Comparison of ENCODE assay signal across 8 cellular contexts in the genomic region with DNA sequence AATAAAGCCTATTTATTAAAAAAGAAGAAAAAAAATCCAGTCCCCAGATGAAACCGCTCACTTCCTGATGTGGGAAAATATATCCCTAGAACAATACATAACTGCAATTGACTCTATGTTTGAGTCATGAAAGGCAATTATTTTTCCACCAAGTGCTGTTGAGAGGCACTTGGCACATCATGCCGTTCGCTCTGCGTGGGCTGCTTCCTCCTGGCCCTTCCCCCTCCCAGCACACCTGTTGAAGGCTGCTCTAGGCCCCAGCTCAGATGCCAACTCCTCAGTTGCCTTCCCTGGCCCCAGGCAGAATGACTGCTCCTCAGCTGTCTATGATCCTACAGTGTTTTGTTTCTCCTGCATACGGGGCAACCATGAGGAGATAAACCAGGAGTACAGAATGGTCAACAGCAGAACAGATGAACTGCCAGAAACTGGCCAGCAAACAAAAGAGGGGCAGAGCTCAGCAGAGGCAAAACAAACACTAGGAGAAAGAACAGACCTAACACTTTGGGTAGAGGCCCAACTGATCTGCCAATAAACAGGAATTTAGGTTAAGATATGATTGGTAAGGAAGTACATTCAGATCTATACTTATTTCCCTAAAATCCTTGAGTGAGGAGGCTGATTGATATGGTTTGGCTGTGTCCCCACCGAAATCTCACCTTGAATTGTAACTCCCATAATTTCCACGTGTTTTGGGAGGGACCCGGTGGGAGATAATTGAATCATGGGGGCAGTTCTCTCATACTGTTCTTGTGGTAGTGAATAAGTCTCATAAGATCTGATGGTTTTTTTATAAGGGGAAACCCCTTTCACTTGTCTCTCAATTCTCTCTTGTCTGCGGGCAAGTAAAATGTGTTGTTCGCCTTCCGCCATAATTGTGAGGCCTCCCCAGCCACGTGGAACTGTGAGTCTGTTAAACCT. TPM values are rescaled to one million over a fixed set of nuclear protein-coding genes. Genes with fewer than 3 reads are reported as not detected.
DNase-seq lines count a peak whose midpoint lies in the region; ATAC-seq, FAIRE-seq and TF ChIP-seq lines count a peak whose summit lies in the region.

No MANE protein-coding gene starts in this region.

- H3K4me1 ChIP-seq in kidney (ENCODE audit: control insufficient read depth in 1 of 2, insufficient read depth in 1 of 2, low read depth in 1 of 2, low read length in 2 of 2): no peaks in the 10 kb centered on the region

- no peaks in the 10 kb centered on the region for H3K36me3 ChIP-seq in kidney (ENCODE audit: control insufficient read depth in 1 of 2, insufficient read depth in 2 of 2, low read length in 2 of 2)

- no peak overlapping the region for H3K9ac ChIP-seq in kidney (ENCODE audit: low read length in 2 of 2)

- FAIRE-seq in kidney (lab: Jason Lieb, UNC): no peak
- FAIRE-seq in D721Med (lab: Jason Lieb, UNC): no peak

- no peak overlapping the region for H3K4me3 ChIP-seq in kidney (ENCODE audit: low read length in 2 of 2)

- H3K27ac ChIP-seq in kidney (ENCODE audit: low read depth in 2 of 2, low read length in 2 of 2): no peak overlapping the region

- no peaks in the 10 kb centered on the region for H3K9me3 ChIP-seq in kidney (ENCODE audit: control insufficient read depth in 1 of 2, low read length in 2 of 2)

- intact Hi-C loops in kidney (cut with DNase I): no loop called here

- peak; percentile 50 for ATAC-seq in GM18861 (IDR thresholded peaks at IDR 0.05; ENCODE audit: unreplicated experiment)
- peak; percentile 45 for ATAC-seq in HG03095 (IDR thresholded peaks at IDR 0.05; ENCODE audit: unreplicated experiment)

- DNase-seq in NCI-H748 treated with DMSO at 0.1 percent for 48 hours (lab: John Stamatoyannopoulos, UW) (peak; percentile 84), kidney (peak; percentile 75), amygdala (lab: John Stamatoyannopoulos, UW) (no peak), D721Med (ENCODE audit: insufficient read length, low spot score) (no peak)
- DNase-seq in activated T-helper 9 cell treated with anti-CD3 and anti-CD28 coated beads, Interleukin-2, amount 50 U/mL, for 16 hours (ENCODE audit: low read depth): peak; percentile 56
- DNase-seq in stimulated activated CD8-positive, alpha-beta memory T cell treated with anti-CD3 and anti-CD28 coated beads, Interleukin-12 subunit alpha, Interleukin-12 subunit beta, amount 100 ng/mL, for 1 hour (ENCODE audit: low read depth): peak; percentile 40

- TF ChIP-seq CTCF in kidney (IDR thresholded peaks at IDR 0.05; ENCODE audit: borderline replicate concordance, extremely low read depth, insufficient read depth) (no peak), D721Med (IDR thresholded peaks at IDR 0.05; ENCODE audit: insufficient read depth, missing control alignments) (no peak)

RNA-seq across cellular contexts. Expression of a gene that starts 58.7 kb away (rescaled TPM):
- total RNA-seq in kidney: 124 TPM
- polyA plus RNA-seq in kidney (ENCODE audit: insufficient read depth, low read depth, low replicate concordance): 13.3 TPM

Comparison
In these comparisons a context has a peak if more than half of its experiments do, and no peak if none do; other contexts are left out.
1. DNase-seq: peak in NCI-H748 treated with DMSO at 0.1 percent for 48 hours (single experiment), activated T-helper 9 cell treated with anti-CD3 and anti-CD28 coated beads, Interleukin-2, amount 50 U/mL, for 16 hours (single experiment), kidney (single experiment) and stimulated activated CD8-positive, alpha-beta memory T cell treated with anti-CD3 and anti-CD28 coated beads, Interleukin-12 subunit alpha, Interleukin-12 subunit beta, amount 100 ng/mL, for 1 hour (single experiment); none in amygdala (0 of 56) and D721Med (single experiment).